Comparison of ENCODE assay signal across 8 cellular contexts in genomic region chr1:48093696-48094518, GRCh38.
A peak's percentile ranks its signal among the peaks of the same experiment; 100 is the strongest.
DNase-seq lines count a peak whose midpoint lies in the region; ATAC-seq and TF ChIP-seq lines count a peak whose summit lies in the region.

No MANE protein-coding gene starts in this region.

- H3K9ac ChIP-seq in endodermal cell (ENCODE audit: extremely low read depth, low read length, poor library complexity, severe bottlenecking), result no peak overlapping the region

- H3K36me3 Mint-ChIP-seq in CD4-positive, CD25-positive, alpha-beta regulatory T cell, result no peaks in the 10 kb centered on the region
- H3K36me3 Mint-ChIP-seq in activated CD4-positive, alpha-beta memory T cell treated with anti-CD3 and anti-CD28 coated beads, Interleukin-2, amount 10 ng/mL, durations not matched to agents 7 days and 5 days (ENCODE audit: low read depth), result no peaks in the 10 kb centered on the region
- H3K36me3 Mint-ChIP-seq in endodermal cell (ENCODE audit: low read depth) (peaks cover 5% of the 10 kb centered on the region), natural killer cell (no peaks in the 10 kb centered on the region)

- no peaks in the 10 kb centered on the region for H3K27me3 ChIP-seq in CD4-positive, CD25-positive, alpha-beta regulatory T cell (ENCODE audit: control insufficient read depth, insufficient read depth, low read length)
- H3K27me3 ChIP-seq in endodermal cell (ENCODE audit: control insufficient read depth, insufficient read depth, low read length, poor library complexity, severe bottlenecking), result peaks cover 11% of the 10 kb centered on the region

- TF ChIP-seq CTCF in endodermal cell (conservative IDR thresholded peaks at IDR 0.05), result peak; percentile 94
- peak; percentile 86 for TF ChIP-seq CTCF in natural killer cell (IDR thresholded peaks at IDR 0.05)

- no peaks in the 10 kb centered on the region for H3K9me3 ChIP-seq in CD4-positive, CD25-positive, alpha-beta regulatory T cell (ENCODE audit: control insufficient read depth in 2 of 2, low read length in 2 of 2)
- H3K9me3 ChIP-seq in endodermal cell (ENCODE audit: control insufficient read depth, low read length), result no peaks in the 10 kb centered on the region

- WGBS in endodermal cell (ENCODE audit: insufficient coverage in 1 of 2, insufficient read length in 1 of 2), 2 experiments, result 61 to 90% methylated on average over 10 to 24 of the region's 24 CpGs

- no peak overlapping the region for H3K4me3 ChIP-seq in CD4-positive, CD25-positive, alpha-beta regulatory T cell (ENCODE audit: low read depth, low read length)
- no peak overlapping the region for H3K4me3 ChIP-seq in endodermal cell (ENCODE audit: low read length)

- H3K4me1 ChIP-seq in CD4-positive, CD25-positive, alpha-beta regulatory T cell (ENCODE audit: control insufficient read depth, insufficient read depth, low read length, poor library complexity, severe bottlenecking), result peaks cover 5% of the 10 kb centered on the region
- H3K4me1 ChIP-seq in endodermal cell (ENCODE audit: control insufficient read depth, insufficient read depth, low read length), result no peaks in the 10 kb centered on the region

- H3K9me3 Mint-ChIP-seq in CD4-positive, CD25-positive, alpha-beta regulatory T cell, result peaks cover 0 to 5% (median 0%) of the 10 kb centered on the region in 7 donors
- no peaks in the 10 kb centered on the region for H3K9me3 Mint-ChIP-seq in activated CD4-positive, alpha-beta memory T cell treated with anti-CD3 and anti-CD28 coated beads, Interleukin-2, amount 10 ng/mL, durations not matched to agents 7 days and 5 days
- H3K9me3 Mint-ChIP-seq in endodermal cell (peaks cover 20% of the 10 kb centered on the region), natural killer cell (no peaks in the 10 kb centered on the region)
- H3K9me3 Mint-ChIP-seq in stimulated activated naive CD8-positive, alpha-beta T cell treated with anti-CD3 and anti-CD28 coated beads, Interleukin-15, amount 100 ng/mL, for 72 hours, result no peaks in the 10 kb centered on the region

- peak; percentile 41 to 72 (median 62) for DNase-seq in CD4-positive, CD25-positive, alpha-beta regulatory T cell
- DNase-seq in NCI-H526 (lab: John Stamatoyannopoulos, UW), result peak; percentile 75 to 93
- DNase-seq in activated CD4-positive, alpha-beta memory T cell treated with anti-CD3 and anti-CD28 coated beads, Interleukin-2, amount 10 ng/mL, durations not matched to agents 7 days and 5 days, result peak; percentile 71
- peak; percentile 96 for DNase-seq in endodermal cell
- DNase-seq in natural killer cell, result peak; percentile 62
- peak; percentile 73 to 77 for DNase-seq in stimulated activated naive CD8-positive, alpha-beta T cell treated with anti-CD3 and anti-CD28 coated beads, Interleukin-15, amount 100 ng/mL, for 72 hours

- no peak overlapping the region for H3K27ac Mint-ChIP-seq in CD4-positive, CD25-positive, alpha-beta regulatory T cell
- H3K27ac Mint-ChIP-seq in activated CD4-positive, alpha-beta memory T cell treated with anti-CD3 and anti-CD28 coated beads, Interleukin-2, amount 10 ng/mL, durations not matched to agents 7 days and 5 days, result no peak overlapping the region
- H3K27ac Mint-ChIP-seq in endodermal cell, result no peak overlapping the region
- no peak overlapping the region for H3K27ac Mint-ChIP-seq in natural killer cell
- no peak overlapping the region for H3K27ac Mint-ChIP-seq in stimulated activated naive CD8-positive, alpha-beta T cell treated with anti-CD3 and anti-CD28 coated beads, Interleukin-15, amount 100 ng/mL, for 72 hours

- CTCF ChIA-PET in activated CD4-positive, alpha-beta memory T cell treated with anti-CD3 and anti-CD28 coated beads, Interleukin-2, amount 10 ng/mL, durations not matched to agents 7 days and 5 days (lab: Charles Lee), result interaction anchor here (0.7 to 1.5 kb wide), 7 partner anchors 13 to 144 kb away, joined by 3 to 9 read pairs (median 4); no protein-coding TSS in a partner anchor

- no peaks in the 10 kb centered on the region for H3K36me3 ChIP-seq in CD4-positive, CD25-positive, alpha-beta regulatory T cell (ENCODE audit: control insufficient read depth, insufficient read depth, low read length)
- no peaks in the 10 kb centered on the region for H3K36me3 ChIP-seq in endodermal cell (ENCODE audit: control insufficient read depth, insufficient read depth, low read length)

- H3K27me3 Mint-ChIP-seq in CD4-positive, CD25-positive, alpha-beta regulatory T cell, result peaks cover 25% of the 10 kb centered on the region
- peaks cover 26% of the 10 kb centered on the region for H3K27me3 Mint-ChIP-seq in activated CD4-positive, alpha-beta memory T cell treated with anti-CD3 and anti-CD28 coated beads, Interleukin-2, amount 10 ng/mL, durations not matched to agents 7 days and 5 days
- H3K27me3 Mint-ChIP-seq in endodermal cell (ENCODE audit: insufficient read depth) (peaks cover 41% of the 10 kb centered on the region), natural killer cell (ENCODE audit: low read depth in 2 of 2) (peaks cover 28 to 75% of the 10 kb centered on the region in 2 donors)
- H3K27me3 Mint-ChIP-seq in stimulated activated naive CD8-positive, alpha-beta T cell treated with anti-CD3 and anti-CD28 coated beads, Interleukin-15, amount 100 ng/mL, for 72 hours, result peaks cover 83% of the 10 kb centered on the region

- ATAC-seq in CD4-positive, CD25-positive, alpha-beta regulatory T cell (ENCODE audit: low read depth in 2 of 2), result peak in 1 of 2 donors; percentile 77
- ATAC-seq in GM19328 (IDR thresholded peaks at IDR 0.05; ENCODE audit: unreplicated experiment) (peak; percentile 94), HG03457 (IDR thresholded peaks at IDR 0.05; ENCODE audit: unreplicated experiment) (peak; percentile 88), natural killer cell (peak; percentile 82 to 98 (median 84))
- ATAC-seq in stimulated activated naive CD8-positive, alpha-beta T cell treated with anti-CD3 and anti-CD28 coated beads, Interleukin-15, amount 100 ng/mL, for 72 hours, result peak; percentile 93

- H3K27ac ChIP-seq in CD4-positive, CD25-positive, alpha-beta regulatory T cell (ENCODE audit: insufficient read depth, low read length, poor library complexity, severe bottlenecking), result no peak overlapping the region
- no peak overlapping the region for H3K27ac ChIP-seq in endodermal cell (ENCODE audit: low read depth, low read length)

- POLR2A ChIA-PET in activated CD4-positive, alpha-beta memory T cell treated with anti-CD3 and anti-CD28 coated beads, Interleukin-2, amount 10 ng/mL, durations not matched to agents 7 days and 5 days (lab: Charles Lee), result no interaction called here

- intact Hi-C loops in natural killer cell (cut with micrococcal nuclease), result loop anchor here (1.0 kb wide), 1 partner anchor 143 kb away; no protein-coding TSS in a partner anchor

- H3K4me3 Mint-ChIP-seq in CD4-positive, CD25-positive, alpha-beta regulatory T cell, result peak overlapping the region in 3 of 4 donors; percentile 2 to 69 (median 47)
- no peak overlapping the region for H3K4me3 Mint-ChIP-seq in activated CD4-positive, alpha-beta memory T cell treated with anti-CD3 and anti-CD28 coated beads, Interleukin-2, amount 10 ng/mL, durations not matched to agents 7 days and 5 days
- H3K4me3 Mint-ChIP-seq in endodermal cell, result peak overlapping the region; percentile 35
- peak overlapping the region; percentile 53 for H3K4me3 Mint-ChIP-seq in natural killer cell
- peak overlapping the region; percentile 46 to 74 for H3K4me3 Mint-ChIP-seq in stimulated activated naive CD8-positive, alpha-beta T cell treated with anti-CD3 and anti-CD28 coated beads, Interleukin-15, amount 100 ng/mL, for 72 hours

- peaks cover 0 to 6% (median 0%) of the 10 kb centered on the region in 4 donors for H3K4me1 Mint-ChIP-seq in CD4-positive, CD25-positive, alpha-beta regulatory T cell
- H3K4me1 Mint-ChIP-seq in activated CD4-positive, alpha-beta memory T cell treated with anti-CD3 and anti-CD28 coated beads, Interleukin-2, amount 10 ng/mL, durations not matched to agents 7 days and 5 days, result peaks cover 5% of the 10 kb centered on the region
- H3K4me1 Mint-ChIP-seq in endodermal cell (peaks cover 12% of the 10 kb centered on the region), natural killer cell (peaks cover 10 to 11% of the 10 kb centered on the region in 2 donors)
- peaks cover 12% of the 10 kb centered on the region for H3K4me1 Mint-ChIP-seq in stimulated activated naive CD8-positive, alpha-beta T cell treated with anti-CD3 and anti-CD28 coated beads, Interleukin-15, amount 100 ng/mL, for 72 hours
